8 cellular contexts compared by ENCODE assay signal in genomic region chr20:63178889-63179751, GRCh38. TPM values are rescaled to one million over a fixed set of nuclear protein-coding genes. Genes with fewer than 3 reads are reported as not detected.
DNase-seq lines count a peak whose midpoint lies in the region; ATAC-seq and TF ChIP-seq lines count a peak whose summit lies in the region.

No MANE protein-coding gene starts in this region.

- 0 out of 2 replicates have a peak, but pooled peaks cover 6% of the 10 kb centered on the region for H4K20me1 ChIP-seq in PC-3 (ENCODE audit: low read length)

- H3K27me3 ChIP-seq in PC-3 (ENCODE audit: low read length): peaks cover 48% of the 10 kb centered on the region
- peaks cover 36% of the 10 kb centered on the region for H3K27me3 ChIP-seq in vagina

- TF ChIP-seq CTCF in PC-3 (conservative IDR thresholded peaks at IDR 0.05; ENCODE audit: low read depth, low read length): peak; percentile 82
- no peak for TF ChIP-seq CTCF in vagina (IDR thresholded peaks at IDR 0.05)

- in situ Hi-C loops in Caki2 (cut with HindIII; ENCODE audit: low pct_unique_long_range_greater_than_20kb, low sequenced_read_pairs): no loop called here

- H3K36me3 ChIP-seq in PC-3 (ENCODE audit: low read depth, low read length) (no peaks in the 10 kb centered on the region), vagina (no peaks in the 10 kb centered on the region)

- no peak overlapping the region for H3K9ac ChIP-seq in PC-3 (ENCODE audit: low read length)

- H3K4me1 ChIP-seq in PC-3 (ENCODE audit: insufficient read depth, low read length) (no peaks in the 10 kb centered on the region; the same call in 1 of the 2 replicates), vagina (peaks cover 26% of the 10 kb centered on the region)

- no peaks in the 10 kb centered on the region for H3K9me3 ChIP-seq in PC-3 (ENCODE audit: low read length)
- no peaks in the 10 kb centered on the region for H3K9me3 ChIP-seq in vagina

- no peaks in the 10 kb centered on the region for H3K79me2 ChIP-seq in PC-3 (ENCODE audit: low read length)

- intact Hi-C loops in PC-3 (cut with micrococcal nuclease): loop anchor here (2.0 kb wide), 1 partner anchor 122 kb away; no protein-coding TSS in a partner anchor
- intact Hi-C loops in vagina (cut with DNase I): loop anchor here (10.0 kb wide), 1 partner anchor 296 kb away; the partner anchor contains the start of gene KCNQ2

- TF ChIP-seq POLR2A in vagina (IDR thresholded peaks at IDR 0.05): no peak

- CTCF ChIA-PET in PC-3 (lab: Charles Lee): no interaction called here

- peak; percentile 35 for ATAC-seq in HG02623 (IDR thresholded peaks at IDR 0.05; ENCODE audit: unreplicated experiment)
- ATAC-seq in PC-3: peak; percentile 61
- ATAC-seq in GM18502 (IDR thresholded peaks at IDR 0.05; ENCODE audit: poor library complexity, unreplicated experiment): no peak

- H3K27ac ChIP-seq in PC-3 (ENCODE audit: low read length) (no peak overlapping the region), vagina (no peak overlapping the region)

- H3F3A ChIP-seq in PC-3 (ENCODE audit: low read length, unreplicated experiment): no peaks in the 10 kb centered on the region

- peak overlapping the region; percentile 54 for H3K4me2 ChIP-seq in PC-3 (ENCODE audit: low read length)

- DNase-seq in Caki2 (ENCODE audit: low read depth) (peak; percentile 82), PC-3 (peak; percentile 39), globus pallidus (ENCODE audit: low spot score) (peak; percentile 7), putamen (ENCODE audit: low spot score) (peak; percentile 56), vagina (ENCODE audit: extremely low spot score in 2 of 2) (no peak)
- peak; percentile 38 to 52 for DNase-seq in activated T-helper 1 cell treated with anti-CD3 and anti-CD28 coated beads, Interleukin-2, amount 50 U/mL, for 16 hours (ENCODE audit: low read depth in 1 of 2, low spot score in 1 of 2)

- no TSS peak for BruUV-seq in PC-3 (replicated peaks; lab: Mats Ljungman, UMichigan)

- H3K4me3 ChIP-seq in PC-3 (ENCODE audit: low read length): no peak overlapping the region
- peak overlapping the region in 1 of 2 donors; percentile 28 for H3K4me3 ChIP-seq in vagina

- H3K9me2 ChIP-seq in PC-3 (replicated peaks; ENCODE audit: low read length): no peaks in the 10 kb centered on the region

- POLR2A ChIA-PET in PC-3 (lab: Charles Lee; ENCODE audit: unreplicated experiment): no interaction called here

- H2AFZ ChIP-seq in PC-3 (ENCODE audit: low read length): no peak overlapping the region

RNA-seq across cellular contexts. Expression of gene YTHDF1, which starts 36.8 kb away (rescaled TPM):
- 20.0 and 26.9 TPM in 2 replicates for total RNA-seq in Caki2 (2014; rRNA removed; shearing (Covaris generic); ENCODE audit: low replicate concordance)
- total RNA-seq in PC-3 (2014; rRNA removed) (30.0 and 34.0 TPM in 2 replicates), vagina (27.7 TPM)

RNA-seq across cellular contexts. Expression of gene BIRC7, which starts 56.6 kb away (rescaled TPM):
- total RNA-seq in Caki2 (2014; rRNA removed; shearing (Covaris generic); ENCODE audit: low replicate concordance): not detected in 2 replicates
- total RNA-seq in PC-3 (2014; rRNA removed) (not detected in 2 replicates), vagina (2.7 TPM)

Comparison
In these comparisons a context has a peak if more than half of its experiments do, and no peak if none do; other contexts are left out.
1. DNase-seq: peak in Caki2 (single experiment), PC-3 (single experiment), activated T-helper 1 cell treated with anti-CD3 and anti-CD28 coated beads, Interleukin-2, amount 50 U/mL, for 16 hours (2 of 2), globus pallidus (single experiment) and putamen (single experiment); none in vagina (0 of 2).